Comparison of ENCODE assay signal across 1 cellular context in the genomic region with DNA sequence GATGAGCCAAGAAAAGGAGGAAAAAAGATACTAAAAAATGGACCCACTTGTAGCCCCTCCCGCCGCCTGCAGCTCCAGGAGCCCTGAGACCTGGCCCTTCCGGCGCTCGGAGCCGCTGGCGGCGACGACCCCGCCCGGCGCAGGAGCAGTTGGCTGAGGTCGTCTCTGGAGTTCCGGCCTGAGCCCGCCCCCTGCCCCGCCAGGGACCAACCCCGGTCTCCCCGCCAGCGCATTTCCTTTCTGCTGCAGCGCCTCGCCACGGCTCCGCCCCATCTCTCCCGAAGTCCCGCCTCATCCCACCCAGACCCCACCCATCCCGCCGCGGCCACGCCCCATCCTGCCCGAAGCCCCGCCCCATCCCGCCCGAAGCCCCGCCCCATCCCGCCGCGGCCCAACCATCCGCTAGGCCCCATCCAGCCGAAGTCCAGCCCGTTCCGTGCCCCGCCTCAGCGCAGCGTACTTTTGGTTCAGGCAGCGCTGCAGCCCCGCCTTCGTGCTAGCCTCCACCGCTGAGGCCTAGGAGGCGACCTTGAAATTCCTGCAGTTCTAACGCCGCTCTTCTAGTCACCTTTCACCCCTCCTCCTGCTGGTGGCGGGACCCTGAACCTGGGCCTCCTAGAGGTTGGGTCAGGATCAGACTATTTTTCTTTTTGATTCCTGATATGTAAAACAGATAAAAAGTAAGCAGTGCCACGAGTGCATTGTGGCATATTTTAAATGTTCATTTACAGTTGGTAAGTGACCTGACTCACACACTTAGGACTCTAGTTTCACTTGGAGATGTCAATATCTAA.
A peak's percentile ranks its signal among the peaks of the same experiment; 100 is the strongest.
TF ChIP-seq lines count a peak whose summit lies in the region.

A gene with protein sequence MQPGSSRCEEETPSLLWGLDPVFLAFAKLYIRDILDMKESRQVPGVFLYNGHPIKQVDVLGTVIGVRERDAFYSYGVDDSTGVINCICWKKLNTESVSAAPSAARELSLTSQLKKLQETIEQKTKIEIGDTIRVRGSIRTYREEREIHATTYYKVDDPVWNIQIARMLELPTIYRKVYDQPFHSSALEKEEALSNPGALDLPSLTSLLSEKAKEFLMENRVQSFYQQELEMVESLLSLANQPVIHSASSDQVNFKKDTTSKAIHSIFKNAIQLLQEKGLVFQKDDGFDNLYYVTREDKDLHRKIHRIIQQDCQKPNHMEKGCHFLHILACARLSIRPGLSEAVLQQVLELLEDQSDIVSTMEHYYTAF (minus strand): TSS at position 132 of the 794 bp plus-strand sequence. CDS start 590 bp downstream, outside the sequence.

TF ChIP-seq in H1, 55 proteins besides CTCF, POLR2A, EP300 and RAD21:
- TF ChIP-seq SAP30 (IDR thresholded peaks at IDR 0.05; ENCODE audit: insufficient read depth, insufficient replicate concordance, low read length) (no peak), BRCA1 (IDR thresholded peaks at IDR 0.05; ENCODE audit: low read depth, low read length) (no peak), CBX5 (IDR thresholded peaks at IDR 0.05; ENCODE audit: low read depth, low read length) (no peak), TCF12 (IDR thresholded peaks at IDR 0.05; ENCODE audit: low read depth, low read length) (0 out of 2 replicates have a peak, but pooled peaks have one; percentile 48), EZH2 (IDR thresholded peaks at IDR 0.05; ENCODE audit: low read depth, low read length, severe bottlenecking) (no peak), SRF (IDR thresholded peaks at IDR 0.05; ENCODE audit: low read depth, low read length) (no peak), ASH2L (IDR thresholded peaks at IDR 0.05; ENCODE audit: low read length) (peak; percentile 11), GABPA (IDR thresholded peaks at IDR 0.05; ENCODE audit: borderline replicate concordance, insufficient read depth, low read length) (no peak), JUND (IDR thresholded peaks at IDR 0.05; ENCODE audit: low read length) (peak; percentile 61; the same call in 1 of the 2 replicates), CTBP2 (IDR thresholded peaks at IDR 0.05; ENCODE audit: borderline replicate concordance, insufficient read depth, insufficient read length, low read length) (no peak), HDAC2 (IDR thresholded peaks at IDR 0.05; ENCODE audit: borderline replicate concordance in 1 of 2, low read depth in 2 of 2, low read length in 2 of 2) (0 out of 4 replicates have a peak, but pooled peaks of 1 of the 2 experiments have one; percentile 55), MAFK (IDR thresholded peaks at IDR 0.05; ENCODE audit: low read depth, low read length) (no peak), POLR2AphosphoS5 (IDR thresholded peaks at IDR 0.05; ENCODE audit: low read depth, low read length) (peak; percentile 47; the same call in 1 of the 2 replicates), NRF1 (IDR thresholded peaks at IDR 0.05; ENCODE audit: low read depth, low read length) (peak; percentile 39), RXRA (IDR thresholded peaks at IDR 0.05; ENCODE audit: insufficient read depth, low read depth, low read length) (no peak), RNF2 (IDR thresholded peaks at IDR 0.05; ENCODE audit: borderline replicate concordance, low read depth, low read length, missing control alignments, poor library complexity, severe bottlenecking) (no peak), KDM1A (IDR thresholded peaks at IDR 0.05; ENCODE audit: borderline replicate concordance, low read length) (no peak; the same call in 1 of the 2 replicates), EGR1 (IDR thresholded peaks at IDR 0.05; ENCODE audit: borderline replicate concordance, low read depth, low read length) (no peak), SUZ12 (IDR thresholded peaks at IDR 0.05; ENCODE audit: low read length) (no peak), TAF7 (optimal IDR thresholded peaks at IDR 0.05; ENCODE audit: borderline replicate concordance, low read depth, low read length) (no peak), SP1 (IDR thresholded peaks at IDR 0.05; ENCODE audit: low read depth, low read length) (peak; percentile 66; the same call in 1 of the 2 replicates), SP2 (IDR thresholded peaks at IDR 0.05; ENCODE audit: low read length) (no peak), POU5F1 (IDR thresholded peaks at IDR 0.05; ENCODE audit: low read depth, low read length) (no peak), SP4 (IDR thresholded peaks at IDR 0.05; ENCODE audit: low read length) (no peak), ZNF274 (IDR thresholded peaks at IDR 0.05; ENCODE audit: borderline replicate concordance, extremely low read depth, low read length) (no peak), TEAD4 (IDR thresholded peaks at IDR 0.05; ENCODE audit: low read depth, low read length) (peak; percentile 97), CHD1 (IDR thresholded peaks at IDR 0.05; ENCODE audit: low read depth, low read length) (no peak), KDM5A (IDR thresholded peaks at IDR 0.05; ENCODE audit: low read length) (no peak), NANOG (IDR thresholded peaks at IDR 0.05; ENCODE audit: insufficient read depth, low read depth, low read length, poor library complexity, severe bottlenecking) (no peak), KDM4A (IDR thresholded peaks at IDR 0.05; ENCODE audit: low read depth, low read length, severe bottlenecking) (no peak), PHF8 (conservative IDR thresholded peaks at IDR 0.05; ENCODE audit: low read depth, low read length) (peak; percentile 78; the same call in 1 of the 2 replicates), HDAC6 (IDR thresholded peaks at IDR 0.05; ENCODE audit: low read depth, low read length) (no peak), RBBP5 (IDR thresholded peaks at IDR 0.05; ENCODE audit: borderline replicate concordance, low read depth, low read length) (no peak), CEBPB (IDR thresholded peaks at IDR 0.05; ENCODE audit: low read depth, low read length) (no peak), BCL11A (IDR thresholded peaks at IDR 0.05; ENCODE audit: low read depth in 2 of 2, low read length in 2 of 2) (no peak), CREB1 (IDR thresholded peaks at IDR 0.05) (0 out of 2 replicates have a peak, but pooled peaks have one; percentile 11), CHD2 (IDR thresholded peaks at IDR 0.05; ENCODE audit: low read length) (0 out of 2 replicates have a peak, but pooled peaks have one; percentile 9), GTF2F1 (IDR thresholded peaks at IDR 0.05; ENCODE audit: borderline replicate concordance, low read depth, low read length) (no peak), TAF1 (IDR thresholded peaks at IDR 0.05; ENCODE audit: low read depth, low read length) (peak; percentile 81), JUN (IDR thresholded peaks at IDR 0.05; ENCODE audit: low read depth, low read length) (no peak), TBP (IDR thresholded peaks at IDR 0.05; ENCODE audit: low read depth, low read length) (peak; percentile 60; the same call in 1 of the 2 replicates), YY1 (IDR thresholded peaks at IDR 0.05; ENCODE audit: low read depth, low read length) (no peak), SIN3A (conservative IDR thresholded peaks at IDR 0.05 in 1 of 2, IDR thresholded peaks at IDR 0.05 in 1 of 2; ENCODE audit: low read depth in 1 of 2, low read length in 2 of 2) (no peak; a peak in 1 of 4 replicates), SIX5 (IDR thresholded peaks at IDR 0.05; ENCODE audit: low read depth, low read length) (no peak)
- TF ChIP-seq, protein P1, sequence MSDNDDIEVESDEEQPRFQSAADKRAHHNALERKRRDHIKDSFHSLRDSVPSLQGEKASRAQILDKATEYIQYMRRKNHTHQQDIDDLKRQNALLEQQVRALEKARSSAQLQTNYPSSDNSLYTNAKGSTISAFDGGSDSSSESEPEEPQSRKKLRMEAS (IDR thresholded peaks at IDR 0.05), result 0 out of 2 replicates have a peak, but pooled peaks have one; percentile 39
- TF ChIP-seq, protein P2, sequence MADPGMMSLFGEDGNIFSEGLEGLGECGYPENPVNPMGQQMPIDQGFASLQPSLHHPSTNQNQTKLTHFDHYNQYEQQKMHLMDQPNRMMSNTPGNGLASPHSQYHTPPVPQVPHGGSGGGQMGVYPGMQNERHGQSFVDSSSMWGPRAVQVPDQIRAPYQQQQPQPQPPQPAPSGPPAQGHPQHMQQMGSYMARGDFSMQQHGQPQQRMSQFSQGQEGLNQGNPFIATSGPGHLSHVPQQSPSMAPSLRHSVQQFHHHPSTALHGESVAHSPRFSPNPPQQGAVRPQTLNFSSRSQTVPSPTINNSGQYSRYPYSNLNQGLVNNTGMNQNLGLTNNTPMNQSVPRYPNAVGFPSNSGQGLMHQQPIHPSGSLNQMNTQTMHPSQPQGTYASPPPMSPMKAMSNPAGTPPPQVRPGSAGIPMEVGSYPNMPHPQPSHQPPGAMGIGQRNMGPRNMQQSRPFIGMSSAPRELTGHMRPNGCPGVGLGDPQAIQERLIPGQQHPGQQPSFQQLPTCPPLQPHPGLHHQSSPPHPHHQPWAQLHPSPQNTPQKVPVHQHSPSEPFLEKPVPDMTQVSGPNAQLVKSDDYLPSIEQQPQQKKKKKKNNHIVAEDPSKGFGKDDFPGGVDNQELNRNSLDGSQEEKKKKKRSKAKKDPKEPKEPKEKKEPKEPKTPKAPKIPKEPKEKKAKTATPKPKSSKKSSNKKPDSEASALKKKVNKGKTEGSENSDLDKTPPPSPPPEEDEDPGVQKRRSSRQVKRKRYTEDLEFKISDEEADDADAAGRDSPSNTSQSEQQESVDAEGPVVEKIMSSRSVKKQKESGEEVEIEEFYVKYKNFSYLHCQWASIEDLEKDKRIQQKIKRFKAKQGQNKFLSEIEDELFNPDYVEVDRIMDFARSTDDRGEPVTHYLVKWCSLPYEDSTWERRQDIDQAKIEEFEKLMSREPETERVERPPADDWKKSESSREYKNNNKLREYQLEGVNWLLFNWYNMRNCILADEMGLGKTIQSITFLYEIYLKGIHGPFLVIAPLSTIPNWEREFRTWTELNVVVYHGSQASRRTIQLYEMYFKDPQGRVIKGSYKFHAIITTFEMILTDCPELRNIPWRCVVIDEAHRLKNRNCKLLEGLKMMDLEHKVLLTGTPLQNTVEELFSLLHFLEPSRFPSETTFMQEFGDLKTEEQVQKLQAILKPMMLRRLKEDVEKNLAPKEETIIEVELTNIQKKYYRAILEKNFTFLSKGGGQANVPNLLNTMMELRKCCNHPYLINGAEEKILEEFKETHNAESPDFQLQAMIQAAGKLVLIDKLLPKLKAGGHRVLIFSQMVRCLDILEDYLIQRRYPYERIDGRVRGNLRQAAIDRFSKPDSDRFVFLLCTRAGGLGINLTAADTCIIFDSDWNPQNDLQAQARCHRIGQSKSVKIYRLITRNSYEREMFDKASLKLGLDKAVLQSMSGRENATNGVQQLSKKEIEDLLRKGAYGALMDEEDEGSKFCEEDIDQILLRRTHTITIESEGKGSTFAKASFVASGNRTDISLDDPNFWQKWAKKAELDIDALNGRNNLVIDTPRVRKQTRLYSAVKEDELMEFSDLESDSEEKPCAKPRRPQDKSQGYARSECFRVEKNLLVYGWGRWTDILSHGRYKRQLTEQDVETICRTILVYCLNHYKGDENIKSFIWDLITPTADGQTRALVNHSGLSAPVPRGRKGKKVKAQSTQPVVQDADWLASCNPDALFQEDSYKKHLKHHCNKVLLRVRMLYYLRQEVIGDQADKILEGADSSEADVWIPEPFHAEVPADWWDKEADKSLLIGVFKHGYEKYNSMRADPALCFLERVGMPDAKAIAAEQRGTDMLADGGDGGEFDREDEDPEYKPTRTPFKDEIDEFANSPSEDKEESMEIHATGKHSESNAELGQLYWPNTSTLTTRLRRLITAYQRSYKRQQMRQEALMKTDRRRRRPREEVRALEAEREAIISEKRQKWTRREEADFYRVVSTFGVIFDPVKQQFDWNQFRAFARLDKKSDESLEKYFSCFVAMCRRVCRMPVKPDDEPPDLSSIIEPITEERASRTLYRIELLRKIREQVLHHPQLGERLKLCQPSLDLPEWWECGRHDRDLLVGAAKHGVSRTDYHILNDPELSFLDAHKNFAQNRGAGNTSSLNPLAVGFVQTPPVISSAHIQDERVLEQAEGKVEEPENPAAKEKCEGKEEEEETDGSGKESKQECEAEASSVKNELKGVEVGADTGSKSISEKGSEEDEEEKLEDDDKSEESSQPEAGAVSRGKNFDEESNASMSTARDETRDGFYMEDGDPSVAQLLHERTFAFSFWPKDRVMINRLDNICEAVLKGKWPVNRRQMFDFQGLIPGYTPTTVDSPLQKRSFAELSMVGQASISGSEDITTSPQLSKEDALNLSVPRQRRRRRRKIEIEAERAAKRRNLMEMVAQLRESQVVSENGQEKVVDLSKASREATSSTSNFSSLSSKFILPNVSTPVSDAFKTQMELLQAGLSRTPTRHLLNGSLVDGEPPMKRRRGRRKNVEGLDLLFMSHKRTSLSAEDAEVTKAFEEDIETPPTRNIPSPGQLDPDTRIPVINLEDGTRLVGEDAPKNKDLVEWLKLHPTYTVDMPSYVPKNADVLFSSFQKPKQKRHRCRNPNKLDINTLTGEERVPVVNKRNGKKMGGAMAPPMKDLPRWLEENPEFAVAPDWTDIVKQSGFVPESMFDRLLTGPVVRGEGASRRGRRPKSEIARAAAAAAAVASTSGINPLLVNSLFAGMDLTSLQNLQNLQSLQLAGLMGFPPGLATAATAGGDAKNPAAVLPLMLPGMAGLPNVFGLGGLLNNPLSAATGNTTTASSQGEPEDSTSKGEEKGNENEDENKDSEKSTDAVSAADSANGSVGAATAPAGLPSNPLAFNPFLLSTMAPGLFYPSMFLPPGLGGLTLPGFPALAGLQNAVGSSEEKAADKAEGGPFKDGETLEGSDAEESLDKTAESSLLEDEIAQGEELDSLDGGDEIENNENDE (IDR thresholded peaks at IDR 0.05; ENCODE audit: insufficient replicate concordance, low read length), result no peak
- TF ChIP-seq, protein P3, sequence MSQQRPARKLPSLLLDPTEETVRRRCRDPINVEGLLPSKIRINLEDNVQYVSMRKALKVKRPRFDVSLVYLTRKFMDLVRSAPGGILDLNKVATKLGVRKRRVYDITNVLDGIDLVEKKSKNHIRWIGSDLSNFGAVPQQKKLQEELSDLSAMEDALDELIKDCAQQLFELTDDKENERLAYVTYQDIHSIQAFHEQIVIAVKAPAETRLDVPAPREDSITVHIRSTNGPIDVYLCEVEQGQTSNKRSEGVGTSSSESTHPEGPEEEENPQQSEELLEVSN (IDR thresholded peaks at IDR 0.05), result no peak; the same call in 1 of the 2 replicates
- TF ChIP-seq, protein P4, sequence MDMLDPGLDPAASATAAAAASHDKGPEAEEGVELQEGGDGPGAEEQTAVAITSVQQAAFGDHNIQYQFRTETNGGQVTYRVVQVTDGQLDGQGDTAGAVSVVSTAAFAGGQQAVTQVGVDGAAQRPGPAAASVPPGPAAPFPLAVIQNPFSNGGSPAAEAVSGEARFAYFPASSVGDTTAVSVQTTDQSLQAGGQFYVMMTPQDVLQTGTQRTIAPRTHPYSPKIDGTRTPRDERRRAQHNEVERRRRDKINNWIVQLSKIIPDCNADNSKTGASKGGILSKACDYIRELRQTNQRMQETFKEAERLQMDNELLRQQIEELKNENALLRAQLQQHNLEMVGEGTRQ (IDR thresholded peaks at IDR 0.05; ENCODE audit: low read length), result no peak
- TF ChIP-seq, protein P5, sequence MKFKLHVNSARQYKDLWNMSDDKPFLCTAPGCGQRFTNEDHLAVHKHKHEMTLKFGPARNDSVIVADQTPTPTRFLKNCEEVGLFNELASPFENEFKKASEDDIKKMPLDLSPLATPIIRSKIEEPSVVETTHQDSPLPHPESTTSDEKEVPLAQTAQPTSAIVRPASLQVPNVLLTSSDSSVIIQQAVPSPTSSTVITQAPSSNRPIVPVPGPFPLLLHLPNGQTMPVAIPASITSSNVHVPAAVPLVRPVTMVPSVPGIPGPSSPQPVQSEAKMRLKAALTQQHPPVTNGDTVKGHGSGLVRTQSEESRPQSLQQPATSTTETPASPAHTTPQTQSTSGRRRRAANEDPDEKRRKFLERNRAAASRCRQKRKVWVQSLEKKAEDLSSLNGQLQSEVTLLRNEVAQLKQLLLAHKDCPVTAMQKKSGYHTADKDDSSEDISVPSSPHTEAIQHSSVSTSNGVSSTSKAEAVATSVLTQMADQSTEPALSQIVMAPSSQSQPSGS (IDR thresholded peaks at IDR 0.05; ENCODE audit: low read length), result no peak
